ENCODE assay signal across 11 cellular contexts in genomic region chr7:37359662-37360444, GRCh38.
DNase-seq lines count a peak whose midpoint lies in the region; ATAC-seq lines count a peak whose summit lies in the region.
"Had no signal": no experiment of that assay in that cellular context is flagged by ENCODE, and none has a peak within 500 bp of the region (broad histone marks: within the 10 kb centered on the region; RNA-seq: fewer than 3 reads in every experiment).

No MANE protein-coding gene starts in this region.

- no peaks in the 10 kb centered on the region for H3K9me3 Mint-ChIP-seq in central memory CD8-positive, alpha-beta T cell
- no peaks in the 10 kb centered on the region for H3K9me3 Mint-ChIP-seq in stimulated activated naive CD8-positive, alpha-beta T cell treated with anti-CD3 and anti-CD28 coated beads, Interleukin-15, amount 100 ng/mL, for 72 hours
- H3K9me3 Mint-ChIP-seq in effector memory CD8-positive, alpha-beta T cell: no peaks in the 10 kb centered on the region

- no peaks in the 10 kb centered on the region for H3K27me3 Mint-ChIP-seq in central memory CD8-positive, alpha-beta T cell
- H3K27me3 Mint-ChIP-seq in stimulated activated naive CD8-positive, alpha-beta T cell treated with anti-CD3 and anti-CD28 coated beads, Interleukin-15, amount 100 ng/mL, for 72 hours: no peaks in the 10 kb centered on the region
- H3K27me3 Mint-ChIP-seq in effector memory CD8-positive, alpha-beta T cell: no peaks in the 10 kb centered on the region

- no peak for ATAC-seq in central memory CD8-positive, alpha-beta T cell (replicated peaks; ENCODE audit: extremely low read depth, poor library complexity, severe bottlenecking)
- ATAC-seq in stimulated activated naive CD8-positive, alpha-beta T cell treated with anti-CD3 and anti-CD28 coated beads, Interleukin-15, amount 100 ng/mL, for 72 hours: peak; percentile 16
- no peak for ATAC-seq in effector memory CD8-positive, alpha-beta T cell (replicated peaks)

- DNase-seq in stimulated activated CD4-positive, alpha-beta T cell treated with anti-CD3 and anti-CD28 coated beads, Interleukin-15, amount 100 ng/mL, for 24 hours: peak; percentile 58
- DNase-seq in stimulated activated CD4-positive, alpha-beta T cell treated with anti-CD3 and anti-CD28 coated beads, Interleukin-12 subunit alpha, Interleukin-12 subunit beta, amount 100 ng/mL, for 4 hours: no peak
- DNase-seq in SK-N-DZ (ENCODE audit: low spot score) (peak; percentile 26), NCI-H2081 (lab: John Stamatoyannopoulos, UW) (no peak)
- no peak for DNase-seq in central memory CD8-positive, alpha-beta T cell (ENCODE audit: low spot score in 2 of 2)
- no peak for DNase-seq in stimulated activated naive CD8-positive, alpha-beta T cell treated with anti-CD3 and anti-CD28 coated beads, Interleukin-15, amount 100 ng/mL, for 72 hours
- DNase-seq in effector memory CD8-positive, alpha-beta T cell: no peak
- DNase-seq: BE2C, DMS79, midbrain, NCI-H1048 had no signal

- H3K4me1 Mint-ChIP-seq in central memory CD8-positive, alpha-beta T cell: peaks cover 40% of the 10 kb centered on the region
- H3K4me1 Mint-ChIP-seq in stimulated activated naive CD8-positive, alpha-beta T cell treated with anti-CD3 and anti-CD28 coated beads, Interleukin-15, amount 100 ng/mL, for 72 hours: peaks cover 81% of the 10 kb centered on the region
- peaks cover 29 to 45% of the 10 kb centered on the region in 2 donors for H3K4me1 Mint-ChIP-seq in effector memory CD8-positive, alpha-beta T cell (ENCODE audit: low read depth in 2 of 2)

- peaks cover 2% of the 10 kb centered on the region for H3K36me3 Mint-ChIP-seq in central memory CD8-positive, alpha-beta T cell (ENCODE audit: insufficient read depth)
- H3K36me3 Mint-ChIP-seq in effector memory CD8-positive, alpha-beta T cell (ENCODE audit: insufficient read depth): no peaks in the 10 kb centered on the region

- peak overlapping the region; percentile 17 for H3K27ac Mint-ChIP-seq in central memory CD8-positive, alpha-beta T cell (ENCODE audit: low read depth)
- H3K27ac Mint-ChIP-seq in stimulated activated naive CD8-positive, alpha-beta T cell treated with anti-CD3 and anti-CD28 coated beads, Interleukin-15, amount 100 ng/mL, for 72 hours: peak overlapping the region in 1 of 2 donors; percentile 57
- peak overlapping the region in 1 of 2 donors; percentile 84 for H3K27ac Mint-ChIP-seq in effector memory CD8-positive, alpha-beta T cell

- H3K4me3 Mint-ChIP-seq in central memory CD8-positive, alpha-beta T cell: no peak overlapping the region
- H3K4me3 Mint-ChIP-seq in stimulated activated naive CD8-positive, alpha-beta T cell treated with anti-CD3 and anti-CD28 coated beads, Interleukin-15, amount 100 ng/mL, for 72 hours: peak overlapping the region in 1 of 2 donors; percentile 1
- peak overlapping the region in 1 of 2 donors; percentile 44 for H3K4me3 Mint-ChIP-seq in effector memory CD8-positive, alpha-beta T cell

Comparison
In these comparisons a context has a peak if more than half of its experiments do, and no peak if none do; other contexts are left out.
1. DNase-seq: peak in stimulated activated CD4-positive, alpha-beta T cell treated with anti-CD3 and anti-CD28 coated beads, Interleukin-15, amount 100 ng/mL, for 24 hours (single experiment) and SK-N-DZ (single experiment); none in stimulated activated CD4-positive, alpha-beta T cell treated with anti-CD3 and anti-CD28 coated beads, Interleukin-12 subunit alpha, Interleukin-12 subunit beta, amount 100 ng/mL, for 4 hours (single experiment), central memory CD8-positive, alpha-beta T cell (0 of 2), stimulated activated naive CD8-positive, alpha-beta T cell treated with anti-CD3 and anti-CD28 coated beads, Interleukin-15, amount 100 ng/mL, for 72 hours (0 of 2), effector memory CD8-positive, alpha-beta T cell (0 of 3) and NCI-H2081 (0 of 2).